31 cellular contexts compared by ENCODE assay signal in genomic region chr3:14678015-14678503, GRCh38. TPM values are rescaled to one million over a fixed set of nuclear protein-coding genes. Genes with fewer than 3 reads are reported as not detected.
DNase-seq lines count a peak whose midpoint lies in the region; ATAC-seq and TF ChIP-seq lines count a peak whose summit lies in the region.
"Had no signal": no experiment of that assay in that cellular context is flagged by ENCODE, and none has a peak within 500 bp of the region (broad histone marks: within the 10 kb centered on the region; RNA-seq: fewer than 3 reads in every experiment).

No MANE protein-coding gene starts in this region.

- no peak overlapping the region for H3K4me3 ChIP-seq in dorsolateral prefrontal cortex
- H3K4me3 ChIP-seq: esophagus squamous epithelium, gastroesophageal sphincter, Peyer's patch, SJSA1, upper lobe of left lung had no signal

- H3K9me3 Mint-ChIP-seq in activated CD8-positive, alpha-beta T cell treated with anti-CD3 and anti-CD28 coated beads for 36 hours = peaks cover 6% of the 10 kb centered on the region

- no peak overlapping the region for H3K27ac ChIP-seq in dorsolateral prefrontal cortex
- H3K27ac ChIP-seq: esophagus squamous epithelium, gastroesophageal sphincter, Peyer's patch, SJSA1, upper lobe of left lung, WERI-Rb-1 had no signal

- peaks cover 3% of the 10 kb centered on the region for H3K36me3 Mint-ChIP-seq in activated CD8-positive, alpha-beta T cell treated with anti-CD3 and anti-CD28 coated beads for 36 hours (ENCODE audit: low read depth)

- H3K27ac Mint-ChIP-seq in activated CD8-positive, alpha-beta T cell treated with anti-CD3 and anti-CD28 coated beads for 36 hours = no peak overlapping the region
- H3K27ac Mint-ChIP-seq: activated naive CD8-positive, alpha-beta T cell treated with anti-CD3 and anti-CD28 coated beads, Interleukin-2, amount 10 ng/mL, durations not matched to agents 7 days and 5 days had no signal

- intact Hi-C loops in dorsolateral prefrontal cortex (cut with DNase I) = no loop called here
- intact Hi-C loops in activated CD8-positive, alpha-beta T cell treated with anti-CD3 and anti-CD28 coated beads for 36 hours (cut with micrococcal nuclease) = no loop called here

- CTCF ChIA-PET in activated CD8-positive, alpha-beta T cell treated with anti-CD3 and anti-CD28 coated beads for 36 hours (lab: Charles Lee) = interaction anchor here (1.0 kb wide), 1 partner anchor 11 kb away, joined by 3 read pairs; no protein-coding TSS in a partner anchor

- DNase-seq in SIG-M5 treated with dmso at 0.1 percent for 504 hours (lab: John Stamatoyannopoulos, UW; ENCODE audit: unreplicated experiment) = peak; percentile 39
- DNase-seq in SIG-M5 (lab: John Stamatoyannopoulos, UW) = no peak
- peak; percentile 18 for DNase-seq in SW480 (ENCODE audit: low spot score)
- peak; percentile 71 for DNase-seq in left lobe of liver (ENCODE audit: low spot score)
- DNase-seq in OCI-M1 (lab: John Stamatoyannopoulos, UW) = no peak
- no peak for DNase-seq in dorsolateral prefrontal cortex
- no peak for DNase-seq in activated CD8-positive, alpha-beta T cell treated with anti-CD3 and anti-CD28 coated beads for 36 hours
- DNase-seq in AG08396 (ENCODE audit: low spot score) = no peak
- DNase-seq: activated CD4-positive, alpha-beta T cell treated with anti-CD3 and anti-CD28 coated beads, Interleukin-2, amount 50 U/mL, for 4 hours; activated effector memory CD4-positive, alpha-beta T cell treated with Interleukin-2 at 50 U/mL for 16 hours; activated naive CD8-positive, alpha-beta T cell treated with anti-CD3 and anti-CD28 coated beads, Interleukin-2, amount 10 ng/mL, durations not matched to agents 7 days and 5 days; BE2C; EL; esophagus squamous epithelium; H7; kidney; NCI-H1092; NCI-H1930; NCI-H2227 treated with DMSO at 0.1 percent for 48 hours; NCI-H774; Peyer's patch; right cardiac atrium; stimulated activated CD4-positive, alpha-beta T cell treated with anti-CD3 and anti-CD28 coated beads, Interleukin-15, amount 100 ng/mL, for 24 hours; stimulated activated CD8-positive, alpha-beta memory T cell treated with anti-CD3 and anti-CD28 coated beads, Interleukin-4, amount 100 ng/mL, for 48 hours; T-helper 17 cell; upper lobe of left lung; WERI-Rb-1 had no signal

- no peaks in the 10 kb centered on the region for H3K27me3 ChIP-seq in dorsolateral prefrontal cortex
- H3K27me3 ChIP-seq: BE2C, esophagus squamous epithelium, gastroesophageal sphincter, Peyer's patch, SJSA1, upper lobe of left lung had no signal

- ATAC-seq in left lobe of liver = peak; percentile 78
- ATAC-seq in activated CD8-positive, alpha-beta T cell treated with anti-CD3 and anti-CD28 coated beads for 36 hours = no peak
- ATAC-seq: gastroesophageal sphincter, right cardiac atrium, T-helper 17 cell had no signal

- no peaks in the 10 kb centered on the region for H3K4me1 Mint-ChIP-seq in activated CD8-positive, alpha-beta T cell treated with anti-CD3 and anti-CD28 coated beads for 36 hours (ENCODE audit: low read depth)
- H3K4me1 Mint-ChIP-seq: activated naive CD8-positive, alpha-beta T cell treated with anti-CD3 and anti-CD28 coated beads, Interleukin-2, amount 10 ng/mL, durations not matched to agents 7 days and 5 days had no signal

- no peaks in the 10 kb centered on the region for H3K27me3 Mint-ChIP-seq in activated CD8-positive, alpha-beta T cell treated with anti-CD3 and anti-CD28 coated beads for 36 hours
- H3K27me3 Mint-ChIP-seq: activated naive CD8-positive, alpha-beta T cell treated with anti-CD3 and anti-CD28 coated beads, Interleukin-2, amount 10 ng/mL, durations not matched to agents 7 days and 5 days had no signal

- no peak overlapping the region for H3K4me3 Mint-ChIP-seq in activated CD8-positive, alpha-beta T cell treated with anti-CD3 and anti-CD28 coated beads for 36 hours
- H3K4me3 Mint-ChIP-seq: activated naive CD8-positive, alpha-beta T cell treated with anti-CD3 and anti-CD28 coated beads, Interleukin-2, amount 10 ng/mL, durations not matched to agents 7 days and 5 days; T-helper 17 cell had no signal

- TF ChIP-seq CTCF in dorsolateral prefrontal cortex (IDR thresholded peaks at IDR 0.05 in 54 of 56, conservative IDR thresholded peaks at IDR 0.05 in 2 of 56; ENCODE audit: low read depth in 1 of 56, partially characterized antibody in 56 of 56) = no peak
- no peak for TF ChIP-seq CTCF in activated CD8-positive, alpha-beta T cell treated with anti-CD3 and anti-CD28 coated beads for 36 hours (IDR thresholded peaks at IDR 0.05)

- POLR2A ChIA-PET in activated CD8-positive, alpha-beta T cell treated with anti-CD3 and anti-CD28 coated beads for 36 hours (lab: Charles Lee) = no interaction called here

RNA-seq across cellular contexts. Expression of gene C3orf20, which starts 3.1 kb away (rescaled TPM):
- 0.13 TPM for total RNA-seq in left lobe of liver
- 1 to 10 TPM in 68 of 120 experiments, under 1 TPM in 50, not detected in 2; 0.10 to 3.0 (median 1.1) TPM for total RNA-seq in dorsolateral prefrontal cortex
- total RNA-seq in activated CD8-positive, alpha-beta T cell treated with anti-CD3 and anti-CD28 coated beads for 36 hours = under 1 TPM; 0.20 to 0.23 TPM
- total RNA-seq: esophagus squamous epithelium, HT-29, osteocyte, Peyer's patch, SJSA1 had no signal

RNA-seq across cellular contexts. Expression of gene CCDC174, which starts 26.5 kb away (rescaled TPM):
- 6.4 TPM for total RNA-seq in left lobe of liver
- 10 to 100 TPM; 15.8 to 38.0 (median 23.4) TPM for total RNA-seq in dorsolateral prefrontal cortex
- total RNA-seq in activated CD8-positive, alpha-beta T cell treated with anti-CD3 and anti-CD28 coated beads for 36 hours = 10 to 100 TPM; 14.2 to 16.2 TPM

Comparison
In these comparisons a context has a peak if more than half of its experiments do, and no peak if none do; other contexts are left out.
1. DNase-seq: peak in SIG-M5 treated with dmso at 0.1 percent for 504 hours (single experiment), SW480 (single experiment) and left lobe of liver (single experiment); none in SIG-M5 (single experiment), OCI-M1 (single experiment), dorsolateral prefrontal cortex (0 of 10), activated CD8-positive, alpha-beta T cell treated with anti-CD3 and anti-CD28 coated beads for 36 hours (single experiment) and AG08396 (single experiment).